36 cellular contexts compared by ENCODE assay signal in genomic region chr3:148583793-148584192, GRCh38.
"Had no signal": no experiment of that assay in that cellular context is flagged by ENCODE, and none has a peak within 500 bp of the region (broad histone marks: within the 10 kb centered on the region; RNA-seq: fewer than 3 reads in every experiment).

No MANE protein-coding gene starts in this region.

- DNase-seq: Karpas-422, Kasumi-1, KG1, MG63, MM.1S, MV-4-11, NCI-H1048, NCI-H1092, NCI-H1092 treated with DMSO at 0.1 percent for 48 hours, NCI-H1105, NCI-H1105 treated with DMSO at 0.1 percent for 48 hours, NCI-H1417, NCI-H1417 treated with DMSO at 0.1 percent for 48 hours, NCI-H1436, NCI-H1436 treated with DMSO at 0.1 percent for 48 hours, NCI-H146, NCI-H1694, NCI-H1694 treated with DMSO at 0.1 percent for 48 hours, NCI-H187, NCI-H187 treated with DMSO at 0.1 percent for 48 hours, NCI-H1930, NCI-H2029, NCI-H2029 treated with DMSO at 0.1 percent for 48 hours, NCI-H2081, NCI-H2081 treated with DMSO at 0.1 percent for 48 hours, NCI-H2107, NCI-H2171, NCI-H2171 treated with DMSO at 0.1 percent for 48 hours, NCI-H2227 treated with DMSO at 0.1 percent for 48 hours, NCI-H226, NCI-H345, NCI-H446, NCI-H446 treated with DMSO at 0.1 percent for 48 hours, NCI-H510A, NCI-H510A treated with DMSO at 0.1 percent for 48 hours had no signal

- H3K9ac ChIP-seq: KMS-11 had no signal

- H3K36me3 ChIP-seq: MG63 had no signal

- H3K4me2 ChIP-seq: KMS-11 had no signal

- H3K9me3 ChIP-seq: MG63 had no signal

- H3K27ac ChIP-seq: KMS-11 had no signal

- H3K27me3 ChIP-seq: MG63 had no signal

- H3K4me3 ChIP-seq: MG63 had no signal
